In genomic region chr21:41871302-41872030, GRCh38 we compare ENCODE assay signal across 18 cellular contexts. TPM values are rescaled to one million over a fixed set of nuclear protein-coding genes. Genes with fewer than 3 reads are reported as not detected.
A peak's percentile ranks its signal among the peaks of the same experiment; 100 is the strongest.
DNase-seq lines count a peak whose midpoint lies in the region; TF ChIP-seq lines count a peak whose summit lies in the region.
"Had no signal": no experiment of that assay in that cellular context is flagged by ENCODE, and none has a peak within 500 bp of the region (broad histone marks: within the 10 kb centered on the region; RNA-seq: fewer than 3 reads in every experiment).

No MANE protein-coding gene starts in this region.

- CTCF ChIA-PET in Caco-2 (lab: Charles Lee) = no interaction called here

- H3K36me3 Mint-ChIP-seq in glutamatergic neuron (ENCODE audit: unreplicated experiment) (no peaks in the 10 kb centered on the region), Caco-2 (ENCODE audit: insufficient read depth, unreplicated experiment) (peaks cover 8% of the 10 kb centered on the region)

- peaks cover 75% of the 10 kb centered on the region for H3K79me2 ChIP-seq in DOHH2 (ENCODE audit: control insufficient read depth, low read length)

- intact Hi-C loops in spleen (cut with DNase I; ENCODE audit: low total_unique reads) (no loop called here), Caco-2 (cut with micrococcal nuclease; ENCODE audit: unreplicated experiment) (no loop called here), sigmoid colon (cut with DNase I) (loop anchor here (10.0 kb wide), 1 partner anchor 353 kb away; no protein-coding TSS in a partner anchor)

- DNase-seq in SK-N-DZ (ENCODE audit: low spot score) (peak; percentile 13), glutamatergic neuron (no peak), spleen (peak; percentile 73), Caco-2 (no peak), sigmoid colon (no peak), amniotic stem cell (lab: John Stamatoyannopoulos, UW) (no peak)
- DNase-seq: DMS53, EL, GF-D8, Kasumi-1, MG63, NCI-H1048, NCI-H1417 treated with DMSO at 0.1 percent for 48 hours, NCI-H187, NCI-H2107, NCI-H510A, Peyer's patch had no signal

- 89 to 93% (median 92%) methylated on average over 14 to 15 of the region's 15 CpGs for WGBS in spleen, 5 donors
- 91 to 95% methylated on average over 15 of the region's 15 CpGs for WGBS in sigmoid colon, 2 donors

- peaks cover 28% of the 10 kb centered on the region for H3K36me3 ChIP-seq in DOHH2 (ENCODE audit: control insufficient read depth, low read length)
- H3K36me3 ChIP-seq in spleen = peaks cover 0 to 12% (median 0%) of the 10 kb centered on the region in 6 donors
- no peaks in the 10 kb centered on the region for H3K36me3 ChIP-seq in Caco-2 (ENCODE audit: control insufficient read depth, insufficient read depth, low read length)
- no peaks in the 10 kb centered on the region for H3K36me3 ChIP-seq in sigmoid colon
- H3K36me3 ChIP-seq: Peyer's patch had no signal

- TF ChIP-seq CTCF in DOHH2 (IDR thresholded peaks at IDR 0.05; ENCODE audit: low read depth, low read length, poor library complexity, severe bottlenecking) (no peak), glutamatergic neuron (IDR thresholded peaks at IDR 0.05; ENCODE audit: partially characterized antibody, unreplicated experiment) (no peak), spleen (IDR thresholded peaks at IDR 0.05 in 8 of 11, conservative IDR thresholded peaks at IDR 0.05 in 3 of 11) (no peak), Caco-2 (IDR thresholded peaks at IDR 0.05; ENCODE audit: insufficient read depth in 1 of 2, low read depth in 1 of 2, low read length in 1 of 2, severe bottlenecking in 1 of 2, unreplicated experiment in 1 of 2) (no peak), sigmoid colon (IDR thresholded peaks at IDR 0.05) (no peak)

- BruUV-seq in Caco-2 (replicated peaks; lab: Mats Ljungman, UMichigan) = no TSS peak

- peak overlapping the region; percentile 82 for H3K4me2 ChIP-seq in DOHH2 (ENCODE audit: low read length)

- H3K27me3 ChIP-seq in DOHH2 (ENCODE audit: control insufficient read depth, low read length) (no peaks in the 10 kb centered on the region), spleen (replicated peaks in 1 of 7) (no peaks in the 10 kb centered on the region), Caco-2 (replicated peaks; ENCODE audit: control insufficient read depth, insufficient read depth, low read length) (no peaks in the 10 kb centered on the region), sigmoid colon (no peaks in the 10 kb centered on the region)
- H3K27me3 ChIP-seq: MG63, Peyer's patch had no signal

- peaks cover 66% of the 10 kb centered on the region for H3F3A ChIP-seq in DOHH2 (ENCODE audit: control insufficient read depth, insufficient read depth)

- H3K9me2 ChIP-seq in DOHH2 (replicated peaks; ENCODE audit: control insufficient read depth, low read length) = no peaks in the 10 kb centered on the region

- H3K9me3 ChIP-seq in DOHH2 (ENCODE audit: control insufficient read depth, insufficient read depth, low read length) (no peaks in the 10 kb centered on the region), spleen (no peaks in the 10 kb centered on the region), Caco-2 (no peaks in the 10 kb centered on the region), sigmoid colon (no peaks in the 10 kb centered on the region)
- H3K9me3 ChIP-seq: MG63, Peyer's patch had no signal

- H4K20me1 ChIP-seq in DOHH2 (ENCODE audit: control insufficient read depth, insufficient read depth, low read depth, low read length) = no peaks in the 10 kb centered on the region

- POLR2A ChIA-PET in Caco-2 (lab: Charles Lee) = no interaction called here

- peaks cover 98% of the 10 kb centered on the region for H3K4me1 ChIP-seq in DOHH2 (ENCODE audit: control insufficient read depth, low read length)
- H3K4me1 ChIP-seq in spleen = peaks cover 0 to 27% (median 6%) of the 10 kb centered on the region in 6 donors
- peaks cover 5% of the 10 kb centered on the region for H3K4me1 ChIP-seq in Caco-2
- peaks cover 0 to 18% (median 9%) of the 10 kb centered on the region in 4 donors for H3K4me1 ChIP-seq in sigmoid colon
- H3K4me1 ChIP-seq: Peyer's patch had no signal

- TF ChIP-seq POLR2A in spleen (IDR thresholded peaks at IDR 0.05) (no peak), sigmoid colon (IDR thresholded peaks at IDR 0.05) (no peak)

- H3K9me3 Mint-ChIP-seq in glutamatergic neuron (ENCODE audit: unreplicated experiment) (peaks cover 5% of the 10 kb centered on the region), Caco-2 (ENCODE audit: unreplicated experiment) (no peaks in the 10 kb centered on the region)

- peak overlapping the region; percentile 92 for H3K27ac ChIP-seq in DOHH2 (ENCODE audit: low read depth, low read length)
- H3K27ac ChIP-seq in spleen = no peak overlapping the region
- peak overlapping the region in 2 of 4 donors; percentile 33 to 44 for H3K27ac ChIP-seq in sigmoid colon
- H3K27ac ChIP-seq: Peyer's patch had no signal

- H3K4me3 Mint-ChIP-seq in glutamatergic neuron (ENCODE audit: unreplicated experiment) (no peak overlapping the region), Caco-2 (ENCODE audit: unreplicated experiment) (no peak overlapping the region)

- peak overlapping the region; percentile 11 for H3K27ac Mint-ChIP-seq in glutamatergic neuron (ENCODE audit: unreplicated experiment)
- H3K27ac Mint-ChIP-seq in Caco-2 (ENCODE audit: unreplicated experiment) = no peak overlapping the region

- H3K27me3 Mint-ChIP-seq in glutamatergic neuron (ENCODE audit: unreplicated experiment) = peaks cover under 1% of the 10 kb centered on the region
- H3K27me3 Mint-ChIP-seq in Caco-2 (ENCODE audit: insufficient read depth, unreplicated experiment) = no peaks in the 10 kb centered on the region

- H3K4me3 ChIP-seq in DOHH2 (ENCODE audit: low read length) (peak overlapping the region; percentile 73), spleen (no peak overlapping the region), Caco-2 (ENCODE audit: low read depth, low read length) (no peak overlapping the region), sigmoid colon (no peak overlapping the region)
- H3K4me3 ChIP-seq: MG63, Peyer's patch had no signal

- peaks cover 31% of the 10 kb centered on the region for H3K4me1 Mint-ChIP-seq in glutamatergic neuron (ENCODE audit: low read depth, unreplicated experiment)
- no peaks in the 10 kb centered on the region for H3K4me1 Mint-ChIP-seq in Caco-2 (ENCODE audit: low read depth, unreplicated experiment)

- no peak for TF ChIP-seq EP300 in sigmoid colon (IDR thresholded peaks at IDR 0.05)

RNA-seq across cellular contexts. Expression of gene PRDM15, which starts 7.7 kb away (rescaled TPM):
- polyA plus RNA-seq in SK-N-DZ (2014; cell fraction: cytosol; rRNA removed) = 2.5 and 3.0 TPM in 2 replicates
- polyA plus RNA-seq in SK-N-DZ (2014; cell fraction: nucleus; rRNA removed) = 6.3 and 9.7 TPM in 2 replicates
- total RNA-seq in glutamatergic neuron (ENCODE audit: unreplicated experiment) (10.2 TPM), spleen (10 to 100 TPM in 6 of 7 donors, 1 to 10 TPM in 1; 8.4 to 18.0 (median 12.2) TPM), Caco-2 (2022) (5.6 and 8.2 TPM in 2 replicates), sigmoid colon (1 to 10 TPM; 3.5 to 6.9 (median 5.2) TPM)
- polyA plus RNA-seq in spleen (1 to 10 TPM; 4.4 to 6.5 (median 6.0) TPM), sigmoid colon (1 to 10 TPM; 1.2 to 5.7 (median 3.0) TPM)

Comparison
In these comparisons a context has a peak if more than half of its experiments do, and no peak if none do; other contexts are left out.
1. DNase-seq: peak in SK-N-DZ (single experiment) and spleen (single experiment); none in glutamatergic neuron (single experiment), Caco-2 (0 of 2), sigmoid colon (single experiment) and amniotic stem cell (single experiment).